Comparison of ENCODE assay signal across 8 cellular contexts in genomic region chr2:71069376-71069775, GRCh38. TPM values are rescaled to one million over a fixed set of nuclear protein-coding genes. Genes with fewer than 3 reads are reported as not detected.
DNase-seq lines count a peak whose midpoint lies in the region; ATAC-seq and TF ChIP-seq lines count a peak whose summit lies in the region.

No MANE protein-coding gene starts in this region.

- peak overlapping the region; percentile 100 for H3K4me2 ChIP-seq in GM23338

- H3K4me3 Mint-ChIP-seq in GM23338 = peak overlapping the region; percentile 99

- H3K9me3 Mint-ChIP-seq in GM23338 = no peaks in the 10 kb centered on the region

- no peak for DNase-seq in GM23338 (ENCODE audit: low spot score)
- DNase-seq in foreskin fibroblast = peak; percentile 19 to 43
- DNase-seq in skeletal muscle cell (ENCODE audit: low read depth) = no peak
- no peak for DNase-seq in NCI-H69 (lab: John Stamatoyannopoulos, UW)
- no peak for DNase-seq in ureter (ENCODE audit: low spot score)
- DNase-seq in COLO829 (ENCODE audit: low spot score) = no peak
- DNase-seq in HuH-7 (ENCODE audit: low spot score) = no peak

- no peak overlapping the region for H3K27ac Mint-ChIP-seq in GM23338

- TF ChIP-seq CTCF in GM23338 (conservative IDR thresholded peaks at IDR 0.05; ENCODE audit: low read depth in 2 of 2) (no peak), VCaP (conservative IDR thresholded peaks at IDR 0.05) (no peak), foreskin fibroblast (IDR thresholded peaks at IDR 0.05; ENCODE audit: low read depth, low read length) (no peak)

- peaks cover 19% of the 10 kb centered on the region for H3K36me3 Mint-ChIP-seq in GM23338 (ENCODE audit: low read depth)

- ATAC-seq in GM23338 = no peak

- H3K4me1 Mint-ChIP-seq in GM23338 = peaks cover 17% of the 10 kb centered on the region

- peaks cover 11% of the 10 kb centered on the region for H3K27me3 Mint-ChIP-seq in GM23338 (ENCODE audit: insufficient read depth, low read depth, poor library complexity)

- H3K79me2 ChIP-seq in GM23338 (replicated peaks; ENCODE audit: insufficient read depth) = peaks cover 19% of the 10 kb centered on the region

- no peaks in the 10 kb centered on the region for H3K9me2 ChIP-seq in GM23338 (ENCODE audit: insufficient read depth)

- H3K4me1 ChIP-seq in GM23338 (ENCODE audit: insufficient read depth) = peaks cover 13% of the 10 kb centered on the region

- H3K4me3 ChIP-seq in GM23338 = peak overlapping the region; percentile 93
- H3K4me3 ChIP-seq in foreskin fibroblast (ENCODE audit: low read depth in 1 of 2, low read length in 2 of 2) = peak overlapping the region; percentile 85 to 98
- H3K4me3 ChIP-seq in skeletal muscle cell (ENCODE audit: low read depth, low read length) = peak overlapping the region; percentile 84

- H3F3A ChIP-seq in GM23338 (replicated peaks; ENCODE audit: low read depth) = 0 out of 2 replicates have a peak, but pooled peaks cover 3% of the 10 kb centered on the region

- H3K27me3 ChIP-seq in GM23338 (ENCODE audit: insufficient read depth) = no peaks in the 10 kb centered on the region

- peaks cover 7% of the 10 kb centered on the region; the same call in 1 of the 2 replicates for H4K20me1 ChIP-seq in GM23338 (replicated peaks; ENCODE audit: insufficient read depth)

- H3K27ac ChIP-seq in GM23338 (ENCODE audit: low read depth) (no peak overlapping the region), VCaP (peak overlapping the region; percentile 86)

- no peak overlapping the region for H2AFZ ChIP-seq in GM23338

- no peaks in the 10 kb centered on the region; the same call in 1 of the 2 replicates for H3K36me3 ChIP-seq in GM23338 (ENCODE audit: insufficient read depth)

TF ChIP-seq in GM23338, 12 proteins besides CTCF, POLR2A, EP300 and RAD21:
- TF ChIP-seq EZH2phosphoT487 (IDR thresholded peaks at IDR 0.05; ENCODE audit: unreplicated experiment) (no peak), JUNB (IDR thresholded peaks at IDR 0.05; ENCODE audit: unreplicated experiment) (no peak), ZNF331 (CRISPR knock-in tag; IDR thresholded peaks at IDR 0.05; ENCODE audit: low read depth) (no peak), CREB1 (CRISPR knock-in tag; IDR thresholded peaks at IDR 0.05; ENCODE audit: low read depth) (no peak), EZH2 (IDR thresholded peaks at IDR 0.05; ENCODE audit: low read depth, unreplicated experiment) (no peak), POLR2AphosphoS5 (IDR thresholded peaks at IDR 0.05; ENCODE audit: low read depth) (no peak), STAT1 (IDR thresholded peaks at IDR 0.05; ENCODE audit: unreplicated experiment) (no peak), NANOG (IDR thresholded peaks at IDR 0.05; ENCODE audit: borderline replicate concordance) (no peak)
- TF ChIP-seq, protein P1, sequence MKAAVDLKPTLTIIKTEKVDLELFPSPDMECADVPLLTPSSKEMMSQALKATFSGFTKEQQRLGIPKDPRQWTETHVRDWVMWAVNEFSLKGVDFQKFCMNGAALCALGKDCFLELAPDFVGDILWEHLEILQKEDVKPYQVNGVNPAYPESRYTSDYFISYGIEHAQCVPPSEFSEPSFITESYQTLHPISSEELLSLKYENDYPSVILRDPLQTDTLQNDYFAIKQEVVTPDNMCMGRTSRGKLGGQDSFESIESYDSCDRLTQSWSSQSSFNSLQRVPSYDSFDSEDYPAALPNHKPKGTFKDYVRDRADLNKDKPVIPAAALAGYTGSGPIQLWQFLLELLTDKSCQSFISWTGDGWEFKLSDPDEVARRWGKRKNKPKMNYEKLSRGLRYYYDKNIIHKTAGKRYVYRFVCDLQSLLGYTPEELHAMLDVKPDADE (IDR thresholded peaks at IDR 0.05) = no peak
- TF ChIP-seq, protein P2, sequence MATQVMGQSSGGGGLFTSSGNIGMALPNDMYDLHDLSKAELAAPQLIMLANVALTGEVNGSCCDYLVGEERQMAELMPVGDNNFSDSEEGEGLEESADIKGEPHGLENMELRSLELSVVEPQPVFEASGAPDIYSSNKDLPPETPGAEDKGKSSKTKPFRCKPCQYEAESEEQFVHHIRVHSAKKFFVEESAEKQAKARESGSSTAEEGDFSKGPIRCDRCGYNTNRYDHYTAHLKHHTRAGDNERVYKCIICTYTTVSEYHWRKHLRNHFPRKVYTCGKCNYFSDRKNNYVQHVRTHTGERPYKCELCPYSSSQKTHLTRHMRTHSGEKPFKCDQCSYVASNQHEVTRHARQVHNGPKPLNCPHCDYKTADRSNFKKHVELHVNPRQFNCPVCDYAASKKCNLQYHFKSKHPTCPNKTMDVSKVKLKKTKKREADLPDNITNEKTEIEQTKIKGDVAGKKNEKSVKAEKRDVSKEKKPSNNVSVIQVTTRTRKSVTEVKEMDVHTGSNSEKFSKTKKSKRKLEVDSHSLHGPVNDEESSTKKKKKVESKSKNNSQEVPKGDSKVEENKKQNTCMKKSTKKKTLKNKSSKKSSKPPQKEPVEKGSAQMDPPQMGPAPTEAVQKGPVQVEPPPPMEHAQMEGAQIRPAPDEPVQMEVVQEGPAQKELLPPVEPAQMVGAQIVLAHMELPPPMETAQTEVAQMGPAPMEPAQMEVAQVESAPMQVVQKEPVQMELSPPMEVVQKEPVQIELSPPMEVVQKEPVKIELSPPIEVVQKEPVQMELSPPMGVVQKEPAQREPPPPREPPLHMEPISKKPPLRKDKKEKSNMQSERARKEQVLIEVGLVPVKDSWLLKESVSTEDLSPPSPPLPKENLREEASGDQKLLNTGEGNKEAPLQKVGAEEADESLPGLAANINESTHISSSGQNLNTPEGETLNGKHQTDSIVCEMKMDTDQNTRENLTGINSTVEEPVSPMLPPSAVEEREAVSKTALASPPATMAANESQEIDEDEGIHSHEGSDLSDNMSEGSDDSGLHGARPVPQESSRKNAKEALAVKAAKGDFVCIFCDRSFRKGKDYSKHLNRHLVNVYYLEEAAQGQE (IDR thresholded peaks at IDR 0.05; ENCODE audit: unreplicated experiment) = no peak

RNA-seq across cellular contexts. Expression of gene NAGK, which starts 0.9 kb away (rescaled TPM):
- total RNA-seq in GM23338 (2014; rRNA removed; shearing (Covaris generic)) = 24.3 and 55.6 TPM in 2 replicates
- 47.0 and 48.0 TPM in 2 replicates for polyA plus RNA-seq in GM23338 (2016; fragmentation: Nextera tagmentation; extraction: Ambion mirVana)
- total RNA-seq in ureter = 166 TPM

Comparison
In these comparisons a context has a peak if more than half of its experiments do, and no peak if none do; other contexts are left out.
1. DNase-seq: peak in foreskin fibroblast (2 of 2); none in GM23338 (single experiment), skeletal muscle cell (single experiment), NCI-H69 (single experiment), ureter (single experiment), COLO829 (single experiment) and HuH-7 (single experiment).
2. Peak in every context shown above with its lines, with median percentiles within 50 percentile points of each other: H3K4me3 ChIP-seq.